Comparison of ENCODE assay signal across 23 cellular contexts in the genomic region with DNA sequence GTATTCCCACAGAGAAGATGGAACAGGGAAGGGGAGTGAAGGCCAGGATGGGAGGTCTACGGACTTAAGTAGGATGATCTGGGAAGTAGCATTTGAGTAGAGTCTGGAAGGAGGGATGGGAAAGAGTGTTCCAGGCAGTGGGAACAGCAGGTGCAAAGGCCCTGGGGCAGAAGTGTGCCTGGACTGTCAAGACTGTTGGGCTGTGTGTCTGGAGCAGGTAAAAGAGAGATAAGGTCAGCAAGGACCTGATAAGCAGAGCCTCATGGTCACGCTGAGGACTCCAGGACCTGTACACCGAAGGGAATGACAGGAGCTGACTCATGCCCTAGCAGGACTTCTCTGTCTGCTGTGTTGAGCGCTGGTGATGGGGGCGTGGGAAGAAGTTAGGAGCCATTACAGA. TPM values are rescaled to one million over a fixed set of nuclear protein-coding genes. Genes with fewer than 3 reads are reported as not detected.
"Had no signal": no experiment of that assay in that cellular context is flagged by ENCODE, and none has a peak within 500 bp of the region (broad histone marks: within the 10 kb centered on the region; RNA-seq: fewer than 3 reads in every experiment).

No MANE protein-coding gene starts in this region.

- H3K4me3 Mint-ChIP-seq: activated CD4-positive, alpha-beta memory T cell treated with anti-CD3 and anti-CD28 coated beads, Interleukin-2, amount 10 ng/mL, durations not matched to agents 7 days and 5 days; activated CD4-positive, alpha-beta T cell treated with anti-CD3 and anti-CD28 coated beads for 36 hours; activated naive CD4-positive, alpha-beta T cell treated with anti-CD3 and anti-CD28 coated beads for 36 hours; activated naive CD8-positive, alpha-beta T cell; activated T-helper 17 cell treated with anti-CD3 and anti-CD28 coated beads, Interleukin-2, amount 50 U/mL, for 72 hours; T-cell had no signal

- H3K4me1 Mint-ChIP-seq: activated CD4-positive, alpha-beta memory T cell treated with anti-CD3 and anti-CD28 coated beads, Interleukin-2, amount 10 ng/mL, durations not matched to agents 7 days and 5 days; activated CD4-positive, alpha-beta T cell treated with anti-CD3 and anti-CD28 coated beads for 36 hours; activated T-helper 17 cell treated with anti-CD3 and anti-CD28 coated beads, Interleukin-2, amount 50 U/mL, for 72 hours; T-cell had no signal

- H3K36me3 Mint-ChIP-seq: activated naive CD8-positive, alpha-beta T cell; T-cell had no signal

- H3K36me3 ChIP-seq: adrenal gland, WERI-Rb-1 had no signal

- H3K27me3 Mint-ChIP-seq: activated naive CD8-positive, alpha-beta T cell had no signal

- H3K9me3 ChIP-seq: adrenal gland had no signal

- H3K27ac Mint-ChIP-seq: activated CD4-positive, alpha-beta memory T cell treated with anti-CD3 and anti-CD28 coated beads, Interleukin-2, amount 10 ng/mL, durations not matched to agents 7 days and 5 days; activated CD4-positive, alpha-beta T cell treated with anti-CD3 and anti-CD28 coated beads for 36 hours; activated naive CD4-positive, alpha-beta T cell treated with anti-CD3 and anti-CD28 coated beads for 36 hours; activated naive CD8-positive, alpha-beta T cell; activated T-helper 17 cell treated with anti-CD3 and anti-CD28 coated beads, Interleukin-2, amount 50 U/mL, for 72 hours; T-cell had no signal

- ATAC-seq: activated CD4-positive, alpha-beta T cell treated with anti-CD3 and anti-CD28 coated beads for 36 hours; activated T-helper 17 cell treated with anti-CD3 and anti-CD28 coated beads, Interleukin-2, amount 50 U/mL, for 72 hours; T-cell had no signal

- H3K27me3 ChIP-seq: adrenal gland had no signal

- H3K9me3 Mint-ChIP-seq: activated CD4-positive, alpha-beta memory T cell treated with anti-CD3 and anti-CD28 coated beads, Interleukin-2, amount 10 ng/mL, durations not matched to agents 7 days and 5 days; activated naive CD4-positive, alpha-beta T cell treated with anti-CD3 and anti-CD28 coated beads for 36 hours; activated T-helper 17 cell treated with anti-CD3 and anti-CD28 coated beads, Interleukin-2, amount 50 U/mL, for 72 hours; T-cell had no signal

- H3K4me3 ChIP-seq: adrenal gland, SK-N-MC had no signal

- H3K4me1 ChIP-seq: adrenal gland had no signal

- DNase-seq: activated CD4-positive, alpha-beta memory T cell treated with anti-CD3 and anti-CD28 coated beads, Interleukin-2, amount 10 ng/mL, durations not matched to agents 7 days and 5 days; activated CD4-positive, alpha-beta T cell treated with anti-CD3 and anti-CD28 coated beads for 36 hours; activated CD4-positive, alpha-beta T cell treated with anti-CD3 and anti-CD28 coated beads, Interleukin-2, amount 50 U/mL, for 1 hour; activated gamma-delta T cell; activated naive CD4-positive, alpha-beta T cell treated with anti-CD3 and anti-CD28 coated beads for 36 hours; activated T-cell treated with anti-CD3 and anti-CD28 coated beads for 4 hours; activated T-cell treated with anti-CD3 and anti-CD28 coated beads, Interleukin-2, amount 50 U/mL, for 48 hours; adrenal gland; central memory CD4-positive, alpha-beta T cell; MM.1S; NCI-H1105; NCI-H1436; NCI-H1694 treated with DMSO at 0.1 percent for 48 hours; NCI-H2029 treated with DMSO at 0.1 percent for 48 hours; T-cell; T-helper 2 cell; T1000 had no signal

- H3K27ac ChIP-seq: adrenal gland, SK-N-MC, WERI-Rb-1 had no signal

RNA-seq across cellular contexts. Expression of a gene that starts 0.7 kb away (rescaled TPM):
- total RNA-seq: activated CD4-positive, alpha-beta memory T cell treated with anti-CD3 and anti-CD28 coated beads, Interleukin-2, amount 10 ng/mL, durations not matched to agents 7 days and 5 days; activated CD4-positive, alpha-beta T cell treated with anti-CD3 and anti-CD28 coated beads for 36 hours; activated CD8-positive, alpha-beta memory T cell treated with anti-CD3 and anti-CD28 coated beads for 36 hours; activated naive CD4-positive, alpha-beta T cell treated with anti-CD3 and anti-CD28 coated beads for 36 hours; activated T-helper 17 cell treated with anti-CD3 and anti-CD28 coated beads, Interleukin-2, amount 50 U/mL, for 72 hours; RPMI7951 had no signal
